22 cellular contexts compared by ENCODE assay signal in genomic region chr13:33862006-33862405, GRCh38. TPM values are rescaled to one million over a fixed set of nuclear protein-coding genes. Genes with fewer than 3 reads are reported as not detected.
DNase-seq lines count a peak whose midpoint lies in the region; TF ChIP-seq lines count a peak whose summit lies in the region.
"Had no signal": no experiment of that assay in that cellular context is flagged by ENCODE, and none has a peak within 500 bp of the region (broad histone marks: within the 10 kb centered on the region; RNA-seq: fewer than 3 reads in every experiment).

No MANE protein-coding gene starts in this region.

- H3K27ac ChIP-seq in Karpas-422 (ENCODE audit: low read length), result peak overlapping the region; percentile 96
- H3K27ac ChIP-seq: BLaER1 treated with 17β-estradiol and CSF1 and Interleukin-3, amounts not matched to agents 10 nM and 100 nM; Peyer's patch had no signal

- TF ChIP-seq CTCF in nephron progenitor cell (IDR thresholded peaks at IDR 0.05), result no peak

- H3K79me2 ChIP-seq in Karpas-422 (ENCODE audit: low read length), result no peaks in the 10 kb centered on the region

- H3K9me2 ChIP-seq in Karpas-422 (replicated peaks; ENCODE audit: insufficient read depth, low read length), result no peaks in the 10 kb centered on the region

- DNase-seq in DMS79 (lab: John Stamatoyannopoulos, UW) (peak; percentile 2), Karpas-422 (peak; percentile 87), NCI-H2171 treated with DMSO at 0.1 percent for 48 hours (lab: John Stamatoyannopoulos, UW) (peak; percentile 34), cerebellar cortex (ENCODE audit: low spot score) (peak; percentile 41), NCI-H524 treated with DMSO at 0.1 percent for 48 hours (lab: John Stamatoyannopoulos, UW) (no peak), nephron progenitor cell (no peak), HUDEP-2 (lab: John Stamatoyannopoulos, UW; ENCODE audit: unreplicated experiment in 76 of 76) (no peak)
- no peak for DNase-seq in activated naive CD4-positive, alpha-beta T cell treated with Interleukin-2 at 50 U/mL for 16 hours
- DNase-seq: CD8-positive, alpha-beta memory T cell; GF-D8; H9; Kasumi-1; MM.1S; NCI-H1092 treated with DMSO at 0.1 percent for 48 hours; NCI-H187; NCI-H510A; NK-92 treated with Interleukin-12 subunit alpha and Interleukin-12 subunit beta, amount 100 ng/mL, for 24 hours; Peyer's patch; Right ventricle myocardium superior; SW 1271; T-helper 2 cell had no signal

- H3K27me3 Mint-ChIP-seq in nephron progenitor cell (ENCODE audit: low read depth, poor library complexity), result peaks cover 3% of the 10 kb centered on the region
- H3K27me3 Mint-ChIP-seq: CD8-positive, alpha-beta memory T cell had no signal

- peaks cover 84% of the 10 kb centered on the region for H3K4me1 ChIP-seq in Karpas-422 (ENCODE audit: low read length)
- H3K4me1 ChIP-seq: Peyer's patch had no signal

- peaks cover 7% of the 10 kb centered on the region for H3K9me3 Mint-ChIP-seq in nephron progenitor cell
- H3K9me3 Mint-ChIP-seq: CD8-positive, alpha-beta memory T cell; H9 had no signal

- H3K4me3 Mint-ChIP-seq in nephron progenitor cell, result no peak overlapping the region
- H3K4me3 Mint-ChIP-seq: CD8-positive, alpha-beta memory T cell; H9 had no signal

- H2AFZ ChIP-seq in Karpas-422 (ENCODE audit: low read length), result no peak overlapping the region

- H3K4me2 ChIP-seq in Karpas-422 (ENCODE audit: low read depth, low read length, poor library complexity, severe bottlenecking), result peak overlapping the region; percentile 49
- H3K4me2 ChIP-seq: BLaER1 treated with 17β-estradiol and CSF1 and Interleukin-3, amounts not matched to agents 10 nM and 100 nM had no signal

- H3K4me1 Mint-ChIP-seq in nephron progenitor cell, result peaks cover 4% of the 10 kb centered on the region
- H3K4me1 Mint-ChIP-seq: CD8-positive, alpha-beta memory T cell; H9 had no signal

- peaks cover 16% of the 10 kb centered on the region for H3K36me3 ChIP-seq in Karpas-422 (ENCODE audit: insufficient read depth, low read length)
- H3K36me3 ChIP-seq: Peyer's patch had no signal

- H3K27me3 ChIP-seq in Karpas-422 (ENCODE audit: low read length), result no peaks in the 10 kb centered on the region
- H3K27me3 ChIP-seq: BLaER1 treated with 17β-estradiol and CSF1 and Interleukin-3, amounts not matched to agents 10 nM and 100 nM; Peyer's patch had no signal

- no peak overlapping the region for H3K27ac Mint-ChIP-seq in nephron progenitor cell
- H3K27ac Mint-ChIP-seq: CD8-positive, alpha-beta memory T cell; H9 had no signal

- H3K36me3 Mint-ChIP-seq in nephron progenitor cell (ENCODE audit: low read depth), result peaks cover 48% of the 10 kb centered on the region

- no peaks in the 10 kb centered on the region for H3K9me3 ChIP-seq in Karpas-422 (ENCODE audit: low read length)
- H3K9me3 ChIP-seq: Peyer's patch had no signal

- H4K20me1 ChIP-seq in Karpas-422 (ENCODE audit: insufficient read depth, low read depth, low read length), result no peaks in the 10 kb centered on the region
- H4K20me1 ChIP-seq: BLaER1 treated with 17β-estradiol and CSF1 and Interleukin-3, amounts not matched to agents 10 nM and 100 nM had no signal

- H3K4me3 ChIP-seq in Karpas-422 (ENCODE audit: low read length), result peak overlapping the region; percentile 8; the same call in 1 of the 2 replicates
- H3K4me3 ChIP-seq: BLaER1 treated with 17β-estradiol and CSF1 and Interleukin-3, amounts not matched to agents 10 nM and 100 nM; Peyer's patch had no signal

- H3K9ac ChIP-seq in Karpas-422 (ENCODE audit: low read length), result peak overlapping the region; percentile 21; the same call in 1 of the 2 replicates
- H3K9ac ChIP-seq: BLaER1 treated with 17β-estradiol and CSF1 and Interleukin-3, amounts not matched to agents 10 nM and 100 nM had no signal

RNA-seq across cellular contexts. Expression of gene RFC3, which starts 44.1 kb away (rescaled TPM):
- total RNA-seq in Karpas-422 (2014; rRNA removed; shearing (Covaris generic); ENCODE audit: low replicate concordance), result 144 and 321 TPM in 2 replicates

Comparison
In these comparisons a context has a peak if more than half of its experiments do, and no peak if none do; other contexts are left out.
1. DNase-seq: peak in DMS79 (single experiment), Karpas-422 (single experiment), NCI-H2171 treated with DMSO at 0.1 percent for 48 hours (single experiment) and cerebellar cortex (single experiment); none in NCI-H524 treated with DMSO at 0.1 percent for 48 hours (single experiment), nephron progenitor cell (single experiment), activated naive CD4-positive, alpha-beta T cell treated with Interleukin-2 at 50 U/mL for 16 hours (single experiment) and HUDEP-2 (0 of 76).